In the genomic region with DNA sequence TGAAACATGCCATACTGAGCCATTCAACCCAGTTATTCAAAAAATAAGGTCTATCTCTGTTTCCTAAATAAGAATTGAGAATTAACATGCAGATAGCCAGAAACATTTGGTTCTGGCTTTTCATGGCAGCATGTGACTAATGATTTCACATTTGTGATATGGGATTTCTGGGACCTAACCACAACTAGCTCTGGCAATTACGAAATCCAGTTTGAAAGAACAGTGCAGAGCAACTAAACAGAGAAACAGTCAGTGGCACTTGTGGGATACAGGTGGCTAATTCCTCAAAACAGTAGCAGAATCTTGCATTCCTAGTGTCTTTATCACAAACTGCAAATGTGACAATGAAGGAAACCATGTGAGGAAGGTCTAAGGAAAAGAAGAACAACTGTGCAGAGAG, we compare ENCODE assay signal across 1 cellular context.
TF ChIP-seq lines count a peak whose summit lies in the region.

No MANE protein-coding gene starts in this region.

TF ChIP-seq in GM23338, 12 proteins besides CTCF, POLR2A, EP300 and RAD21 (continued from another document):
- TF ChIP-seq, protein P1, sequence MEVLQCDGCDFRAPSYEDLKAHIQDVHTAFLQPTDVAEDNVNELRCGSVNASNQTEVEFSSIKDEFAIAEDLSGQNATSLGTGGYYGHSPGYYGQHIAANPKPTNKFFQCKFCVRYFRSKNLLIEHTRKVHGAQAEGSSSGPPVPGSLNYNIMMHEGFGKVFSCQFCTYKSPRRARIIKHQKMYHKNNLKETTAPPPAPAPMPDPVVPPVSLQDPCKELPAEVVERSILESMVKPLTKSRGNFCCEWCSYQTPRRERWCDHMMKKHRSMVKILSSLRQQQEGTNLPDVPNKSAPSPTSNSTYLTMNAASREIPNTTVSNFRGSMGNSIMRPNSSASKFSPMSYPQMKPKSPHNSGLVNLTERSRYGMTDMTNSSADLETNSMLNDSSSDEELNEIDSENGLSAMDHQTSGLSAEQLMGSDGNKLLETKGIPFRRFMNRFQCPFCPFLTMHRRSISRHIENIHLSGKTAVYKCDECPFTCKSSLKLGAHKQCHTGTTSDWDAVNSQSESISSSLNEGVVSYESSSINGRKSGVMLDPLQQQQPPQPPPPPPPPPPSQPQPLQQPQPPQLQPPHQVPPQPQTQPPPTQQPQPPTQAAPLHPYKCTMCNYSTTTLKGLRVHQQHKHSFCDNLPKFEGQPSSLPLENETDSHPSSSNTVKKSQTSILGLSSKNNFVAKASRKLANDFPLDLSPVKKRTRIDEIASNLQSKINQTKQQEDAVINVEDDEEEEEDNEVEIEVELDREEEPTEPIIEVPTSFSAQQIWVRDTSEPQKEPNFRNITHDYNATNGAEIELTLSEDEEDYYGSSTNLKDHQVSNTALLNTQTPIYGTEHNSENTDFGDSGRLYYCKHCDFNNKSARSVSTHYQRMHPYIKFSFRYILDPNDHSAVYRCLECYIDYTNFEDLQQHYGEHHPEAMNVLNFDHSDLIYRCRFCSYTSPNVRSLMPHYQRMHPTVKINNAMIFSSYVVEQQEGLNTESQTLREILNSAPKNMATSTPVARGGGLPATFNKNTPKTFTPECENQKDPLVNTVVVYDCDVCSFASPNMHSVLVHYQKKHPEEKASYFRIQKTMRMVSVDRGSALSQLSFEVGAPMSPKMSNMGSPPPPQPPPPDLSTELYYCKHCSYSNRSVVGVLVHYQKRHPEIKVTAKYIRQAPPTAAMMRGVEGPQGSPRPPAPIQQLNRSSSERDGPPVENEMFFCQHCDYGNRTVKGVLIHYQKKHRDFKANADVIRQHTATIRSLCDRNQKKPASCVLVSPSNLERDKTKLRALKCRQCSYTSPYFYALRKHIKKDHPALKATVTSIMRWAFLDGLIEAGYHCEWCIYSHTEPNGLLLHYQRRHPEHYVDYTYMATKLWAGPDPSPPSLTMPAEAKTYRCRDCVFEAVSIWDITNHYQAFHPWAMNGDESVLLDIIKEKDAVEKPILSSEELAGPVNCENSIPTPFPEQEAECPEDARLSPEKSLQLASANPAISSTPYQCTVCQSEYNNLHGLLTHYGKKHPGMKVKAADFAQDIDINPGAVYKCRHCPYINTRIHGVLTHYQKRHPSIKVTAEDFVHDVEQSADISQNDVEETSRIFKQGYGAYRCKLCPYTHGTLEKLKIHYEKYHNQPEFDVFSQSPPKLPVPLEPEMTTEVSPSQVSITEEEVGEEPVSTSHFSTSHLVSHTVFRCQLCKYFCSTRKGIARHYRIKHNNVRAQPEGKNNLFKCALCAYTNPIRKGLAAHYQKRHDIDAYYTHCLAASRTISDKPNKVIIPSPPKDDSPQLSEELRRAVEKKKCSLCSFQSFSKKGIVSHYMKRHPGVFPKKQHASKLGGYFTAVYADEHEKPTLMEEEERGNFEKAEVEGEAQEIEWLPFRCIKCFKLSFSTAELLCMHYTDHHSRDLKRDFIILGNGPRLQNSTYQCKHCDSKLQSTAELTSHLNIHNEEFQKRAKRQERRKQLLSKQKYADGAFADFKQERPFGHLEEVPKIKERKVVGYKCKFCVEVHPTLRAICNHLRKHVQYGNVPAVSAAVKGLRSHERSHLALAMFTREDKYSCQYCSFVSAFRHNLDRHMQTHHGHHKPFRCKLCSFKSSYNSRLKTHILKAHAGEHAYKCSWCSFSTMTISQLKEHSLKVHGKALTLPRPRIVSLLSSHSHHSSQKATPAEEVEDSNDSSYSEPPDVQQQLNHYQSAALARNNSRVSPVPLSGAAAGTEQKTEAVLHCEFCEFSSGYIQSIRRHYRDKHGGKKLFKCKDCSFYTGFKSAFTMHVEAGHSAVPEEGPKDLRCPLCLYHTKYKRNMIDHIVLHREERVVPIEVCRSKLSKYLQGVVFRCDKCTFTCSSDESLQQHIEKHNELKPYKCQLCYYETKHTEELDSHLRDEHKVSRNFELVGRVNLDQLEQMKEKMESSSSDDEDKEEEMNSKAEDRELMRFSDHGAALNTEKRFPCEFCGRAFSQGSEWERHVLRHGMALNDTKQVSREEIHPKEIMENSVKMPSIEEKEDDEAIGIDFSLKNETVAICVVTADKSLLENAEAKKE (CRISPR knock-in tag; IDR thresholded peaks at IDR 0.05) = no peak
- no peak for TF ChIP-seq POLR2AphosphoS5 (IDR thresholded peaks at IDR 0.05; ENCODE audit: low read depth)
- no peak for TF ChIP-seq ZNF331 (CRISPR knock-in tag; IDR thresholded peaks at IDR 0.05; ENCODE audit: low read depth)
- TF ChIP-seq NANOG (IDR thresholded peaks at IDR 0.05; ENCODE audit: borderline replicate concordance) = no peak
- no peak for TF ChIP-seq JUNB (IDR thresholded peaks at IDR 0.05; ENCODE audit: unreplicated experiment)
- no peak for TF ChIP-seq ZNF114 (CRISPR knock-in tag; IDR thresholded peaks at IDR 0.05)
- TF ChIP-seq, protein P2, sequence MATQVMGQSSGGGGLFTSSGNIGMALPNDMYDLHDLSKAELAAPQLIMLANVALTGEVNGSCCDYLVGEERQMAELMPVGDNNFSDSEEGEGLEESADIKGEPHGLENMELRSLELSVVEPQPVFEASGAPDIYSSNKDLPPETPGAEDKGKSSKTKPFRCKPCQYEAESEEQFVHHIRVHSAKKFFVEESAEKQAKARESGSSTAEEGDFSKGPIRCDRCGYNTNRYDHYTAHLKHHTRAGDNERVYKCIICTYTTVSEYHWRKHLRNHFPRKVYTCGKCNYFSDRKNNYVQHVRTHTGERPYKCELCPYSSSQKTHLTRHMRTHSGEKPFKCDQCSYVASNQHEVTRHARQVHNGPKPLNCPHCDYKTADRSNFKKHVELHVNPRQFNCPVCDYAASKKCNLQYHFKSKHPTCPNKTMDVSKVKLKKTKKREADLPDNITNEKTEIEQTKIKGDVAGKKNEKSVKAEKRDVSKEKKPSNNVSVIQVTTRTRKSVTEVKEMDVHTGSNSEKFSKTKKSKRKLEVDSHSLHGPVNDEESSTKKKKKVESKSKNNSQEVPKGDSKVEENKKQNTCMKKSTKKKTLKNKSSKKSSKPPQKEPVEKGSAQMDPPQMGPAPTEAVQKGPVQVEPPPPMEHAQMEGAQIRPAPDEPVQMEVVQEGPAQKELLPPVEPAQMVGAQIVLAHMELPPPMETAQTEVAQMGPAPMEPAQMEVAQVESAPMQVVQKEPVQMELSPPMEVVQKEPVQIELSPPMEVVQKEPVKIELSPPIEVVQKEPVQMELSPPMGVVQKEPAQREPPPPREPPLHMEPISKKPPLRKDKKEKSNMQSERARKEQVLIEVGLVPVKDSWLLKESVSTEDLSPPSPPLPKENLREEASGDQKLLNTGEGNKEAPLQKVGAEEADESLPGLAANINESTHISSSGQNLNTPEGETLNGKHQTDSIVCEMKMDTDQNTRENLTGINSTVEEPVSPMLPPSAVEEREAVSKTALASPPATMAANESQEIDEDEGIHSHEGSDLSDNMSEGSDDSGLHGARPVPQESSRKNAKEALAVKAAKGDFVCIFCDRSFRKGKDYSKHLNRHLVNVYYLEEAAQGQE (IDR thresholded peaks at IDR 0.05; ENCODE audit: unreplicated experiment) = no peak
